ENCODE assay signal across 10 cellular contexts in genomic region chr22:37303821-37304274, GRCh38. TPM values are rescaled to one million over a fixed set of nuclear protein-coding genes. Genes with fewer than 3 reads are reported as not detected.
DNase-seq lines count a peak whose midpoint lies in the region; ATAC-seq and TF ChIP-seq lines count a peak whose summit lies in the region.
"Had no signal": no experiment of that assay in that cellular context is flagged by ENCODE, and none has a peak within 500 bp of the region (broad histone marks: within the 10 kb centered on the region; RNA-seq: fewer than 3 reads in every experiment).

No MANE protein-coding gene starts in this region.

- CTCF ChIA-PET in activated CD8-positive, alpha-beta T cell treated with anti-CD3 and anti-CD28 coated beads for 36 hours (lab: Charles Lee): interaction anchor here (1.0 to 2.2 kb wide), 3 partner anchors 11 to 188 kb away, joined by 3 to 8 read pairs (median 3); no protein-coding TSS in a partner anchor
- CTCF ChIA-PET in PC-9 (lab: Charles Lee): interaction anchor here (0.8 kb wide), 1 partner anchor 44 kb away, joined by 3 read pairs; no protein-coding TSS in a partner anchor

- H3K4me3 ChIP-seq in PC-9: no peak overlapping the region
- H3K4me3 ChIP-seq: right lobe of liver had no signal

- peaks cover 3% of the 10 kb centered on the region for H3K9me3 Mint-ChIP-seq in activated CD8-positive, alpha-beta T cell treated with anti-CD3 and anti-CD28 coated beads for 36 hours

- TF ChIP-seq CTCF in activated CD8-positive, alpha-beta T cell treated with anti-CD3 and anti-CD28 coated beads for 36 hours (IDR thresholded peaks at IDR 0.05): no peak
- TF ChIP-seq CTCF in PC-9 (conservative IDR thresholded peaks at IDR 0.05): no peak

- H4K20me1 ChIP-seq in PC-9 (ENCODE audit: insufficient read depth): no peaks in the 10 kb centered on the region

- H3K27me3 Mint-ChIP-seq in activated CD8-positive, alpha-beta T cell treated with anti-CD3 and anti-CD28 coated beads for 36 hours: no peaks in the 10 kb centered on the region

- no peaks in the 10 kb centered on the region for H3K9me2 ChIP-seq in PC-9 (ENCODE audit: insufficient read depth)

- peak; percentile 36 for DNase-seq in NK-92 treated with Interleukin-12 subunit alpha and Interleukin-12 subunit beta, amount 100 ng/mL, for 24 hours (lab: John Stamatoyannopoulos, UW)
- DNase-seq in NK-92 (lab: John Stamatoyannopoulos, UW; ENCODE audit: unreplicated experiment) (no peak), fibroblast of the conjunctiva (ENCODE audit: low read depth) (peak; percentile 60), germinal center (ENCODE audit: low spot score) (no peak), PC-9 (no peak), COR-L47 (lab: John Stamatoyannopoulos, UW) (no peak)
- peak; percentile 94 for DNase-seq in activated CD8-positive, alpha-beta T cell treated with anti-CD3 and anti-CD28 coated beads for 36 hours
- DNase-seq in stimulated activated CD4-positive, alpha-beta T cell treated with anti-CD3 and anti-CD28 coated beads, TNF-alpha, amount 100 ng/mL, for 48 hours (ENCODE audit: low read depth in 3 of 3): peak; percentile 51 to 74 (median 74)
- DNase-seq: right lobe of liver had no signal

- peaks cover 50% of the 10 kb centered on the region for H3K36me3 Mint-ChIP-seq in activated CD8-positive, alpha-beta T cell treated with anti-CD3 and anti-CD28 coated beads for 36 hours (ENCODE audit: low read depth)

- no TSS peak for BruUV-seq in PC-9 (replicated peaks; lab: Mats Ljungman, UMichigan)

- H3K4me2 ChIP-seq in PC-9: no peak overlapping the region

- intact Hi-C loops in activated CD8-positive, alpha-beta T cell treated with anti-CD3 and anti-CD28 coated beads for 36 hours (cut with micrococcal nuclease): no loop called here
- intact Hi-C loops in PC-9 (cut with micrococcal nuclease; ENCODE audit: unreplicated experiment): no loop called here

- H3F3A ChIP-seq in PC-9 (ENCODE audit: insufficient read depth, low read depth): peaks cover 40% of the 10 kb centered on the region

- ATAC-seq in activated CD8-positive, alpha-beta T cell treated with anti-CD3 and anti-CD28 coated beads for 36 hours: peak; percentile 61

- peaks cover 91% of the 10 kb centered on the region for H3K4me1 Mint-ChIP-seq in activated CD8-positive, alpha-beta T cell treated with anti-CD3 and anti-CD28 coated beads for 36 hours (ENCODE audit: low read depth)

- H3K9me3 ChIP-seq in PC-9 (ENCODE audit: insufficient read depth, low read depth): no peaks in the 10 kb centered on the region
- H3K9me3 ChIP-seq: right lobe of liver had no signal

- H3K79me2 ChIP-seq in PC-9 (ENCODE audit: low read depth): no peaks in the 10 kb centered on the region

- H2AFZ ChIP-seq in PC-9: no peak overlapping the region

- no peaks in the 10 kb centered on the region for H3K36me3 ChIP-seq in PC-9 (ENCODE audit: low read depth)
- H3K36me3 ChIP-seq: right lobe of liver had no signal

- peak overlapping the region; percentile 90 for H3K27ac Mint-ChIP-seq in activated CD8-positive, alpha-beta T cell treated with anti-CD3 and anti-CD28 coated beads for 36 hours

- no peak overlapping the region for H3K27ac ChIP-seq in PC-9
- H3K27ac ChIP-seq: 22Rv1, right lobe of liver had no signal

- no peaks in the 10 kb centered on the region for H3K27me3 ChIP-seq in PC-9 (ENCODE audit: insufficient read depth, low read depth)
- H3K27me3 ChIP-seq: right lobe of liver had no signal

- POLR2A ChIA-PET in activated CD8-positive, alpha-beta T cell treated with anti-CD3 and anti-CD28 coated beads for 36 hours (lab: Charles Lee): interaction anchor here (0.6 to 2.2 kb wide), 11 partner anchors 9 to 305 kb away, joined by 3 to 6 read pairs (median 3); partner anchors contain the start of genes GGA1 and MFNG
- POLR2A ChIA-PET in PC-9 (lab: Charles Lee; ENCODE audit: unreplicated experiment): interaction anchor here (0.6 kb wide), 1 partner anchor 50 kb away, joined by 4 read pairs; no protein-coding TSS in a partner anchor

- H3K4me1 ChIP-seq in PC-9 (replicated peaks; ENCODE audit: insufficient read depth): peaks cover 52% of the 10 kb centered on the region

- peak overlapping the region; percentile 13 for H3K4me3 Mint-ChIP-seq in activated CD8-positive, alpha-beta T cell treated with anti-CD3 and anti-CD28 coated beads for 36 hours

RNA-seq across cellular contexts. Expression of gene CYTH4, which starts 21.5 kb away (rescaled TPM):
- 10 to 100 TPM; 33.2 to 33.4 TPM for total RNA-seq in activated CD8-positive, alpha-beta T cell treated with anti-CD3 and anti-CD28 coated beads for 36 hours
- total RNA-seq in PC-9 (2021): not detected in 2 replicates

RNA-seq across cellular contexts. Expression of gene RAC2, which starts 59.8 kb away (rescaled TPM):
- 100 to 1,000 TPM; 699 to 717 TPM for total RNA-seq in activated CD8-positive, alpha-beta T cell treated with anti-CD3 and anti-CD28 coated beads for 36 hours
- 79.9 and 90.5 TPM in 2 replicates for total RNA-seq in PC-9 (2021)

Comparison
In these comparisons a context has a peak if more than half of its experiments do, and no peak if none do; other contexts are left out.
1. DNase-seq: peak in NK-92 treated with Interleukin-12 subunit alpha and Interleukin-12 subunit beta, amount 100 ng/mL, for 24 hours (single experiment), activated CD8-positive, alpha-beta T cell treated with anti-CD3 and anti-CD28 coated beads for 36 hours (single experiment), fibroblast of the conjunctiva (single experiment) and stimulated activated CD4-positive, alpha-beta T cell treated with anti-CD3 and anti-CD28 coated beads, TNF-alpha, amount 100 ng/mL, for 48 hours (3 of 3); none in NK-92 (single experiment), germinal center (single experiment), PC-9 (0 of 2) and COR-L47 (single experiment).
2. RNA of gene CYTH4, which starts 21.5 kb away (total RNA-seq): 33.2 to 33.4 TPM in activated CD8-positive, alpha-beta T cell treated with anti-CD3 and anti-CD28 coated beads for 36 hours; not detected in PC-9; every median in the first group is over 10 times any median in the second.